In genomic region chr16:51762081-51762995, GRCh38 we compare ENCODE assay signal across 8 cellular contexts.
DNase-seq lines count a peak whose midpoint lies in the region; TF ChIP-seq lines count a peak whose summit lies in the region.

No MANE protein-coding gene starts in this region.

- peaks cover 5% of the 10 kb centered on the region; the same call in 1 of the 2 replicates for H3K27me3 ChIP-seq in MG63

- CTCF ChIA-PET in HEK293 (lab: Yijun Ruan, JAX), result interaction anchor here (0.6 to 1.2 kb wide), 15 partner anchors 9 to 956 kb away, joined by 3 to 5 read pairs (median 3); no protein-coding TSS in a partner anchor

- TF ChIP-seq CTCF in HEK293 (tag by site-specific recombination; IDR thresholded peaks at IDR 0.05), result peak; percentile 92

- H3K27ac ChIP-seq in HEK293 (ENCODE audit: extremely low read depth, low read depth, low read length), result no peak overlapping the region

- POLR2A ChIA-PET in HEK293 (lab: Yijun Ruan, JAX), result no interaction called here

- in situ Hi-C loops in SK-MEL-5 (cut with HindIII; ENCODE audit: low pct_unique_long_range_greater_than_20kb, low sequenced_read_pairs), result no loop called here

- H3K9me3 ChIP-seq in HEK293 (ENCODE audit: control insufficient read depth, insufficient read depth, low read depth, low read length) (no peaks in the 10 kb centered on the region), MG63 (no peaks in the 10 kb centered on the region)

- H3K4me3 ChIP-seq in HEK293 (ENCODE audit: low read depth, low read length) (no peak overlapping the region), MG63 (no peak overlapping the region)

- H3K36me3 ChIP-seq in HEK293 (ENCODE audit: control insufficient read depth in 2 of 2, insufficient read depth in 1 of 2, low read length in 2 of 2) (no peaks in the 10 kb centered on the region), MG63 (no peaks in the 10 kb centered on the region)

- peak; percentile 17 for DNase-seq in SIG-M5 treated with dmso at 0.1 percent for 504 hours (lab: John Stamatoyannopoulos, UW; ENCODE audit: unreplicated experiment)
- no peak for DNase-seq in SIG-M5 (lab: John Stamatoyannopoulos, UW)
- peak; percentile 73 for DNase-seq in MG63
- DNase-seq in SK-MEL-5 (ENCODE audit: low read depth, low spot score), result peak; percentile 61
- DNase-seq in brain pericyte (ENCODE audit: low read depth, low spot score), result peak; percentile 17
- DNase-seq in iris pigment epithelial cell (ENCODE audit: low read depth), result peak; percentile 65
- peak; percentile 36 to 77 for DNase-seq in stimulated activated CD4-positive, alpha-beta T cell treated with anti-CD3 and anti-CD28 coated beads, Interleukin-2, amount 100 ng/mL, for 24 hours

- H3K4me1 ChIP-seq in HEK293 (ENCODE audit: control insufficient read depth, insufficient read depth, low read length), result peaks cover 7% of the 10 kb centered on the region; the same call in 1 of the 2 replicates

TF ChIP-seq in HEK293, 187 proteins besides CTCF, POLR2A, EP300 and RAD21:
- TF ChIP-seq GLIS1 (tag by site-specific recombination; IDR thresholded peaks at IDR 0.05) (peak; percentile 77), PATZ1 (tag by site-specific recombination; IDR thresholded peaks at IDR 0.05) (no peak), ZNF2 (tag by site-specific recombination; IDR thresholded peaks at IDR 0.05) (0 out of 2 replicates have a peak, but pooled peaks have one; percentile 51), ZSCAN30 (tag by site-specific recombination; IDR thresholded peaks at IDR 0.05) (0 out of 2 replicates have a peak, but pooled peaks have one; percentile 53), ZNF660 (tag by site-specific recombination; IDR thresholded peaks at IDR 0.05) (peak; percentile 55; the same call in 1 of the 2 replicates), ZIC2 (tag by site-specific recombination; IDR thresholded peaks at IDR 0.05) (0 out of 2 replicates have a peak, but pooled peaks have one; percentile 15), ZNF366 (tag by site-specific recombination; conservative IDR thresholded peaks at IDR 0.05) (no peak), ZNF670 (tag by site-specific recombination; IDR thresholded peaks at IDR 0.05; ENCODE audit: low read depth) (no peak), ZNF654 (tag by site-specific recombination; IDR thresholded peaks at IDR 0.05; ENCODE audit: low read depth) (peak; percentile 67), ZXDB (tag by site-specific recombination; IDR thresholded peaks at IDR 0.05) (peak; percentile 48; the same call in 1 of the 2 replicates), YY2 (tag by site-specific recombination; IDR thresholded peaks at IDR 0.05) (0 out of 2 replicates have a peak, but pooled peaks have one; percentile 25), ZNF391 (tag by site-specific recombination; IDR thresholded peaks at IDR 0.05; ENCODE audit: borderline replicate concordance, low read depth) (0 out of 2 replicates have a peak, but pooled peaks have one; percentile 19)
